Comparison of ENCODE assay signal across 31 cellular contexts in the genomic region with DNA sequence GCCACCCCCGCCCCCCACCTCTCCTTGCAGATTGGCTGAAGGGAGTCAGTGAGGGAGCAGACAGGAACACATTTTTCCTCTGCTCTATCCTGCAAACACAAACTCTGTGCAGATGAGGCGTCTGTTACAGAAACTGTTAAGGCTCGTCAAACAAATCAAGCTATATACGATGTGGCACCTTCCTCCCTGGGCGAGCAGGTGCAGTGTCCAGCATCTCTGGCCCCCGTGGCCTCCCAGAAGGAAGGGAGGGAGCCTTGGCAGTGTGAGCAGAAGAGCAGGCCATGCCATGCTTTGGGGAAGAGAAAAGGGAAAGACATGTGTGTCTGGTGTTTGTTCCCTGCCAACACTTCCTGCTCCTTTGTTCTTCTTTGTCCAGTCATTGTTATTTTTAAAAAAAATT.
"Had no signal": no experiment of that assay in that cellular context is flagged by ENCODE, and none has a peak within 500 bp of the region (broad histone marks: within the 10 kb centered on the region; RNA-seq: fewer than 3 reads in every experiment).

No MANE protein-coding gene starts in this region.

- H3K9me3 Mint-ChIP-seq: activated CD4-positive, alpha-beta memory T cell treated with anti-CD3 and anti-CD28 coated beads, Interleukin-2, amount 10 ng/mL, durations not matched to agents 7 days and 5 days; activated CD4-positive, alpha-beta T cell treated with anti-CD3 and anti-CD28 coated beads, Interleukin-2, amount 10 ng/mL, durations not matched to agents 7 days and 5 days; activated naive CD4-positive, alpha-beta T cell treated with anti-CD3 and anti-CD28 coated beads, Interleukin-2, amount 10 ng/mL, durations not matched to agents 7 days and 5 days had no signal

- H3K36me3 ChIP-seq: ascending aorta, breast epithelium, cardiac muscle cell, colonic mucosa, esophagus squamous epithelium, gastroesophageal sphincter had no signal

- DNase-seq: activated CD4-positive, alpha-beta memory T cell treated with anti-CD3 and anti-CD28 coated beads, Interleukin-2, amount 10 ng/mL, durations not matched to agents 7 days and 5 days; activated CD4-positive, alpha-beta T cell treated with anti-CD3 and anti-CD28 coated beads for 1 hour; activated CD4-positive, alpha-beta T cell treated with anti-CD3 and anti-CD28 coated beads for 4 hours; activated CD4-positive, alpha-beta T cell treated with anti-CD3 and anti-CD28 coated beads, Interleukin-2, amount 10 ng/mL, durations not matched to agents 7 days and 5 days; activated CD4-positive, alpha-beta T cell treated with anti-CD3 and anti-CD28 coated beads, Interleukin-2, amount 50 U/mL, for 4 hours; activated CD8-positive, alpha-beta memory T cell treated with anti-CD3 and anti-CD28 coated beads, Interleukin-2, amount 50 U/mL, for 48 hours; activated gamma-delta T cell; activated naive CD4-positive, alpha-beta T cell; activated naive CD4-positive, alpha-beta T cell treated with anti-CD3 and anti-CD28 coated beads, Interleukin-2, amount 10 ng/mL, durations not matched to agents 7 days and 5 days; activated naive CD8-positive, alpha-beta T cell treated with anti-CD3 and anti-CD28 coated beads, Interleukin-2, amount 10 ng/mL, durations not matched to agents 7 days and 5 days; activated T-cell treated with anti-CD3 and anti-CD28 coated beads for 4 hours; activated T-cell treated with anti-CD3 and anti-CD28 coated beads, Interleukin-2, amount 50 U/mL, for 24 hours; activated T-cell treated with anti-CD3 and anti-CD28 coated beads, Interleukin-2, amount 50 U/mL, for 72 hours; central memory CD4-positive, alpha-beta T cell; colonic mucosa; effector CD8-positive, alpha-beta T cell; esophagus squamous epithelium; foreskin melanocyte; T-helper 2 cell had no signal

- H3K9me3 ChIP-seq: ascending aorta, breast epithelium, colonic mucosa, esophagus squamous epithelium had no signal

- ATAC-seq: activated naive CD4-positive, alpha-beta T cell treated with anti-CD3 and anti-CD28 coated beads, Interleukin-2, amount 50 U/mL, for 72 hours; activated T-cell treated with anti-CD3 and anti-CD28 coated beads, Interleukin-2, amount 50 U/mL, for 72 hours; gastroesophageal sphincter; WTC11 had no signal

- H3K4me3 ChIP-seq: ascending aorta, breast epithelium, cardiac muscle cell, colonic mucosa, esophagus squamous epithelium, gastroesophageal sphincter had no signal

- H3K4me1 ChIP-seq: ascending aorta, breast epithelium, colonic mucosa, esophagus squamous epithelium, gastroesophageal sphincter had no signal

- H3K27ac Mint-ChIP-seq: activated CD4-positive, alpha-beta memory T cell treated with anti-CD3 and anti-CD28 coated beads, Interleukin-2, amount 10 ng/mL, durations not matched to agents 7 days and 5 days; activated CD4-positive, alpha-beta T cell treated with anti-CD3 and anti-CD28 coated beads, Interleukin-2, amount 10 ng/mL, durations not matched to agents 7 days and 5 days; activated naive CD4-positive, alpha-beta T cell treated with anti-CD3 and anti-CD28 coated beads, Interleukin-2, amount 10 ng/mL, durations not matched to agents 7 days and 5 days; activated naive CD4-positive, alpha-beta T cell treated with anti-CD3 and anti-CD28 coated beads, Interleukin-2, amount 50 U/mL, for 72 hours; activated naive CD8-positive, alpha-beta T cell treated with anti-CD3 and anti-CD28 coated beads, Interleukin-2, amount 10 ng/mL, durations not matched to agents 7 days and 5 days; activated T-cell treated with anti-CD3 and anti-CD28 coated beads, Interleukin-2, amount 50 U/mL, for 24 hours; activated T-cell treated with anti-CD3 and anti-CD28 coated beads, Interleukin-2, amount 50 U/mL, for 72 hours; brain; WTC11 had no signal

- FAIRE-seq: endometrium, endothelial cell of umbilical vein, TTC549 had no signal

- H3K36me3 Mint-ChIP-seq: activated naive CD4-positive, alpha-beta T cell treated with anti-CD3 and anti-CD28 coated beads, Interleukin-2, amount 10 ng/mL, durations not matched to agents 7 days and 5 days; activated naive CD4-positive, alpha-beta T cell treated with anti-CD3 and anti-CD28 coated beads, Interleukin-2, amount 50 U/mL, for 72 hours; activated naive CD8-positive, alpha-beta T cell treated with anti-CD3 and anti-CD28 coated beads, Interleukin-2, amount 10 ng/mL, durations not matched to agents 7 days and 5 days; brain had no signal

- H3K4me1 Mint-ChIP-seq: activated CD4-positive, alpha-beta memory T cell treated with anti-CD3 and anti-CD28 coated beads, Interleukin-2, amount 10 ng/mL, durations not matched to agents 7 days and 5 days; activated CD4-positive, alpha-beta T cell treated with anti-CD3 and anti-CD28 coated beads, Interleukin-2, amount 10 ng/mL, durations not matched to agents 7 days and 5 days; activated naive CD4-positive, alpha-beta T cell treated with anti-CD3 and anti-CD28 coated beads, Interleukin-2, amount 10 ng/mL, durations not matched to agents 7 days and 5 days; activated naive CD8-positive, alpha-beta T cell treated with anti-CD3 and anti-CD28 coated beads, Interleukin-2, amount 10 ng/mL, durations not matched to agents 7 days and 5 days; WTC11 had no signal

- H3K27me3 ChIP-seq: ascending aorta, breast epithelium, cardiac muscle cell, colonic mucosa had no signal

- H3K27ac ChIP-seq: ascending aorta, breast epithelium, cardiac muscle cell, colonic mucosa, epithelial cell of prostate, esophagus squamous epithelium, gastroesophageal sphincter, VCaP had no signal

- H3K4me3 Mint-ChIP-seq: activated CD4-positive, alpha-beta memory T cell treated with anti-CD3 and anti-CD28 coated beads, Interleukin-2, amount 10 ng/mL, durations not matched to agents 7 days and 5 days; activated CD4-positive, alpha-beta T cell treated with anti-CD3 and anti-CD28 coated beads, Interleukin-2, amount 10 ng/mL, durations not matched to agents 7 days and 5 days; activated naive CD4-positive, alpha-beta T cell treated with anti-CD3 and anti-CD28 coated beads, Interleukin-2, amount 10 ng/mL, durations not matched to agents 7 days and 5 days; activated naive CD8-positive, alpha-beta T cell treated with anti-CD3 and anti-CD28 coated beads, Interleukin-2, amount 10 ng/mL, durations not matched to agents 7 days and 5 days; activated T-cell treated with anti-CD3 and anti-CD28 coated beads, Interleukin-2, amount 50 U/mL, for 24 hours; activated T-cell treated with anti-CD3 and anti-CD28 coated beads, Interleukin-2, amount 50 U/mL, for 72 hours; brain; WTC11 had no signal
